8 cellular contexts compared by ENCODE assay signal in genomic region chr2:20443276-20443920, GRCh38. TPM values are rescaled to one million over a fixed set of nuclear protein-coding genes. Genes with fewer than 3 reads are reported as not detected.
DNase-seq lines count a peak whose midpoint lies in the region; ATAC-seq and TF ChIP-seq lines count a peak whose summit lies in the region.

No MANE protein-coding gene starts in this region.

- H3K27ac Mint-ChIP-seq in naive thymus-derived CD4-positive, alpha-beta T cell = no peak overlapping the region
- H3K27ac Mint-ChIP-seq in activated CD4-positive, alpha-beta T cell treated with anti-CD3 and anti-CD28 coated beads for 36 hours = no peak overlapping the region

- CTCF ChIA-PET in naive thymus-derived CD4-positive, alpha-beta T cell (lab: Charles Lee) = interaction anchor here (1.3 to 2.7 kb wide), 3 partner anchors 32 to 204 kb away, joined by 4 to 28 read pairs (median 6); no protein-coding TSS in a partner anchor
- CTCF ChIA-PET in activated CD4-positive, alpha-beta T cell treated with anti-CD3 and anti-CD28 coated beads for 36 hours (lab: Charles Lee) = interaction anchor here (0.8 to 2.5 kb wide), 9 partner anchors 13 to 208 kb away, joined by 3 to 36 read pairs (median 5); partner anchors contain the start of gene HS1BP3

- H3K4me3 ChIP-seq in dorsolateral prefrontal cortex = peak overlapping the region in 1 of 59 donors; percentile 1
- H3K4me3 ChIP-seq in naive thymus-derived CD4-positive, alpha-beta T cell (ENCODE audit: low read length) = no peak overlapping the region

- H3K36me3 ChIP-seq in naive thymus-derived CD4-positive, alpha-beta T cell (ENCODE audit: control insufficient read depth in 2 of 3, insufficient read depth in 3 of 3, low read length in 3 of 3) = no peaks in the 10 kb centered on the region

- no peak for ATAC-seq in naive thymus-derived CD4-positive, alpha-beta T cell
- ATAC-seq in GM18498 (IDR thresholded peaks at IDR 0.05; ENCODE audit: unreplicated experiment) = no peak
- ATAC-seq in activated CD4-positive, alpha-beta T cell treated with anti-CD3 and anti-CD28 coated beads for 36 hours = no peak

- peaks cover 0 to 11% (median 4%) of the 10 kb centered on the region in 7 donors for H3K4me1 Mint-ChIP-seq in naive thymus-derived CD4-positive, alpha-beta T cell
- no peaks in the 10 kb centered on the region for H3K4me1 Mint-ChIP-seq in activated CD4-positive, alpha-beta T cell treated with anti-CD3 and anti-CD28 coated beads for 36 hours

- H3K4me3 Mint-ChIP-seq in naive thymus-derived CD4-positive, alpha-beta T cell = no peak overlapping the region
- H3K4me3 Mint-ChIP-seq in activated CD4-positive, alpha-beta T cell treated with anti-CD3 and anti-CD28 coated beads for 36 hours = no peak overlapping the region

- intact Hi-C loops in dorsolateral prefrontal cortex (cut with DNase I) = loop anchor here (1.0 to 5.0 kb wide), 3 partner anchors 66 to 199 kb away; no protein-coding TSS in a partner anchor
- intact Hi-C loops in naive thymus-derived CD4-positive, alpha-beta T cell (cut with micrococcal nuclease) = loop anchor here (1.0 kb wide), 3 partner anchors 199 to 520 kb away; partner anchors contain the start of gene HS1BP3 (in 1 of the 2)
- intact Hi-C loops in activated CD4-positive, alpha-beta T cell treated with anti-CD3 and anti-CD28 coated beads for 36 hours (cut with DNase I, micrococcal nuclease) = loop anchor here (1.0 to 10.0 kb wide), 4 partner anchors 193 to 521 kb away; no protein-coding TSS in a partner anchor

- TF ChIP-seq CTCF in AG09319 (IDR thresholded peaks at IDR 0.05; ENCODE audit: low read depth, low read length) (peak; percentile 35), GM12873 (IDR thresholded peaks at IDR 0.05; ENCODE audit: insufficient read depth, low read depth, low read length, missing control alignments) (peak; percentile 27), dorsolateral prefrontal cortex (IDR thresholded peaks at IDR 0.05 in 54 of 56, conservative IDR thresholded peaks at IDR 0.05 in 2 of 56; ENCODE audit: low read depth in 1 of 56, partially characterized antibody in 56 of 56) (peak; percentile 61 to 93 (median 79))

- peaks cover 6 to 12% of the 10 kb centered on the region in 2 donors for H3K4me1 ChIP-seq in naive thymus-derived CD4-positive, alpha-beta T cell (ENCODE audit: control insufficient read depth in 2 of 2, insufficient read depth in 2 of 2, low read length in 2 of 2)

- H3K9me3 ChIP-seq in naive thymus-derived CD4-positive, alpha-beta T cell (ENCODE audit: control insufficient read depth in 2 of 3, low read length in 3 of 3) = no peaks in the 10 kb centered on the region

- no peaks in the 10 kb centered on the region for H3K9me3 Mint-ChIP-seq in naive thymus-derived CD4-positive, alpha-beta T cell
- no peaks in the 10 kb centered on the region for H3K9me3 Mint-ChIP-seq in activated CD4-positive, alpha-beta T cell treated with anti-CD3 and anti-CD28 coated beads for 36 hours (ENCODE audit: low read depth)

- DNase-seq in AG09319 (ENCODE audit: extremely low read depth, low read depth) (no peak), NCI-H82 treated with DMSO at 0.1 percent for 48 hours (lab: John Stamatoyannopoulos, UW; ENCODE audit: unreplicated experiment) (peak; percentile 24), dorsolateral prefrontal cortex (peak in 1 of 10 donors; percentile 9)
- peak in 6 of 9 donors; percentile 18 to 49 (median 30) for DNase-seq in naive thymus-derived CD4-positive, alpha-beta T cell
- no peak for DNase-seq in NK-92 treated with Interleukin-12 subunit alpha and Interleukin-12 subunit beta, amount 100 ng/mL, for 24 hours (lab: John Stamatoyannopoulos, UW)
- DNase-seq in activated CD4-positive, alpha-beta T cell treated with anti-CD3 and anti-CD28 coated beads for 36 hours = no peak

- no peaks in the 10 kb centered on the region for H3K36me3 Mint-ChIP-seq in naive thymus-derived CD4-positive, alpha-beta T cell
- H3K36me3 Mint-ChIP-seq in activated CD4-positive, alpha-beta T cell treated with anti-CD3 and anti-CD28 coated beads for 36 hours (ENCODE audit: low read depth) = no peaks in the 10 kb centered on the region

- peaks cover 0 to 71% (median 8%) of the 10 kb centered on the region in 5 donors for H3K27me3 Mint-ChIP-seq in naive thymus-derived CD4-positive, alpha-beta T cell
- H3K27me3 Mint-ChIP-seq in activated CD4-positive, alpha-beta T cell treated with anti-CD3 and anti-CD28 coated beads for 36 hours = peaks cover 29% of the 10 kb centered on the region

- H3K27me3 ChIP-seq in dorsolateral prefrontal cortex = no peaks in the 10 kb centered on the region
- H3K27me3 ChIP-seq in naive thymus-derived CD4-positive, alpha-beta T cell (ENCODE audit: control insufficient read depth in 2 of 2, insufficient read depth in 2 of 2, low read length in 2 of 2) = peaks cover 0 to 3% of the 10 kb centered on the region in 2 donors

- POLR2A ChIA-PET in naive thymus-derived CD4-positive, alpha-beta T cell (lab: Charles Lee) = interaction anchor here (1.4 kb wide), 1 partner anchor 208 kb away, joined by 3 read pairs; no protein-coding TSS in a partner anchor
- POLR2A ChIA-PET in activated CD4-positive, alpha-beta T cell treated with anti-CD3 and anti-CD28 coated beads for 36 hours (lab: Charles Lee) = no interaction called here

- H3K27ac ChIP-seq in dorsolateral prefrontal cortex = peak overlapping the region in 47 of 59 donors; percentile 3 to 100 (median 66)
- no peak overlapping the region for H3K27ac ChIP-seq in naive thymus-derived CD4-positive, alpha-beta T cell (ENCODE audit: low read depth, low read length)

RNA-seq across cellular contexts. Expression of gene RHOB, which starts 3.5 kb away (rescaled TPM):
- total RNA-seq in dorsolateral prefrontal cortex = 100 to 1,000 TPM; 206 to 544 (median 321) TPM
- total RNA-seq in naive thymus-derived CD4-positive, alpha-beta T cell = 100 to 1,000 TPM in 1 of 5 experiments, 10 to 100 TPM in 2, 1 to 10 TPM in 2; 2.5 to 244 (median 11.7) TPM
- polyA plus RNA-seq in naive thymus-derived CD4-positive, alpha-beta T cell = under 1 TPM; 0.64 to 0.71 TPM
- 1 to 10 TPM; 7.5 TPM for total RNA-seq in activated CD4-positive, alpha-beta T cell treated with anti-CD3 and anti-CD28 coated beads for 36 hours

Comparison
In these comparisons a context has a peak if more than half of its experiments do, and no peak if none do; other contexts are left out.
1. DNase-seq: peak in NCI-H82 treated with DMSO at 0.1 percent for 48 hours (single experiment) and naive thymus-derived CD4-positive, alpha-beta T cell (6 of 9); none in AG09319 (single experiment), NK-92 treated with Interleukin-12 subunit alpha and Interleukin-12 subunit beta, amount 100 ng/mL, for 24 hours (single experiment) and activated CD4-positive, alpha-beta T cell treated with anti-CD3 and anti-CD28 coated beads for 36 hours (single experiment).
2. CTCF ChIP-seq: peak in every context shown above with its lines; median percentile 79 in dorsolateral prefrontal cortex; 35 in AG09319; 27 in GM12873.